In genomic region chr3:185930393-185931107, GRCh38 we compare ENCODE assay signal across 12 cellular contexts. TPM values are rescaled to one million over a fixed set of nuclear protein-coding genes. Genes with fewer than 3 reads are reported as not detected.
DNase-seq lines count a peak whose midpoint lies in the region; ATAC-seq and TF ChIP-seq lines count a peak whose summit lies in the region.
"Had no signal": no experiment of that assay in that cellular context is flagged by ENCODE, and none has a peak within 500 bp of the region (broad histone marks: within the 10 kb centered on the region; RNA-seq: fewer than 3 reads in every experiment).

No MANE protein-coding gene starts in this region.

- H3F3A ChIP-seq in PC-9 (ENCODE audit: insufficient read depth, low read depth) = peaks cover 88% of the 10 kb centered on the region

- H3K36me3 ChIP-seq in PC-9 (ENCODE audit: low read depth) (peaks cover 83% of the 10 kb centered on the region), endocrine pancreas (ENCODE audit: control insufficient read depth, insufficient read depth, low read length) (peaks cover 5% of the 10 kb centered on the region)
- H3K36me3 ChIP-seq: colonic mucosa had no signal

- peak overlapping the region; percentile 39 for H3K4me3 Mint-ChIP-seq in osteocyte (ENCODE audit: unreplicated experiment)

- H3K4me2 ChIP-seq in PC-9 = peak overlapping the region; percentile 97

- peaks cover 100% of the 10 kb centered on the region for H4K20me1 ChIP-seq in PC-9 (ENCODE audit: insufficient read depth)

- H3K36me3 Mint-ChIP-seq in osteocyte (ENCODE audit: unreplicated experiment) = peaks cover 15% of the 10 kb centered on the region

- CTCF ChIA-PET in PC-9 (lab: Charles Lee) = interaction anchor here (2.3 kb wide), 1 partner anchor 13 kb away, joined by 11 read pairs; no protein-coding TSS in a partner anchor

- DNase-seq in GM12865 (ENCODE audit: low read depth) (no peak), PC-9 (no peak), osteocyte (ENCODE audit: extremely low spot score, unreplicated experiment) (no peak), mesenteric fat pad (ENCODE audit: low spot score) (no peak), posterior cingulate gyrus (no peak)
- DNase-seq: colonic mucosa, NCI-H1092, T-helper 9 cell had no signal

- H3K9me3 ChIP-seq in PC-9 (ENCODE audit: insufficient read depth, low read depth) (no peaks in the 10 kb centered on the region), endocrine pancreas (ENCODE audit: control insufficient read depth, low read length) (no peaks in the 10 kb centered on the region)
- H3K9me3 ChIP-seq: colonic mucosa had no signal

- H2AFZ ChIP-seq in PC-9 = no peak overlapping the region

- peaks cover 97% of the 10 kb centered on the region for H3K4me1 Mint-ChIP-seq in osteocyte (ENCODE audit: unreplicated experiment)

- H3K4me3 ChIP-seq in GM12865 (ENCODE audit: low read depth, low read length) (peak overlapping the region; percentile 98), PC-9 (no peak overlapping the region; the same call in 1 of the 2 replicates), endocrine pancreas (ENCODE audit: control insufficient read depth, insufficient read depth, low read length) (peak overlapping the region; percentile 80)
- H3K4me3 ChIP-seq: colonic mucosa, lung had no signal

- no peak for TF ChIP-seq CTCF in GM12865 (IDR thresholded peaks at IDR 0.05; ENCODE audit: insufficient read depth, low read depth, low read length, missing control alignments)
- no peak for TF ChIP-seq CTCF in PC-9 (conservative IDR thresholded peaks at IDR 0.05)
- no peak for TF ChIP-seq CTCF in osteocyte (IDR thresholded peaks at IDR 0.05)

- H3K27ac Mint-ChIP-seq in osteocyte (ENCODE audit: unreplicated experiment) = peak overlapping the region; percentile 50

- peaks cover 100% of the 10 kb centered on the region for H3K79me2 ChIP-seq in PC-9 (ENCODE audit: low read depth)

- no TSS peak for BruUV-seq in PC-9 (replicated peaks; lab: Mats Ljungman, UMichigan)

- no peak for ATAC-seq in GM21528 (IDR thresholded peaks at IDR 0.05; ENCODE audit: low FRiP score, unreplicated experiment)
- ATAC-seq in HG02870 (IDR thresholded peaks at IDR 0.05; ENCODE audit: unreplicated experiment) = no peak

- no peaks in the 10 kb centered on the region for H3K27me3 Mint-ChIP-seq in osteocyte (ENCODE audit: unreplicated experiment)

- no peaks in the 10 kb centered on the region for H3K9me2 ChIP-seq in PC-9 (ENCODE audit: insufficient read depth)

- intact Hi-C loops in PC-9 (cut with micrococcal nuclease; ENCODE audit: unreplicated experiment) = loop anchor here (5.0 kb wide), 1 partner anchor 177 kb away; the partner anchor contains the start of gene ETV5
- intact Hi-C loops in posterior cingulate gyrus (cut with DNase I) = loop anchor here (10.0 kb wide), 1 partner anchor 266 kb away; no protein-coding TSS in a partner anchor

- POLR2A ChIA-PET in PC-9 (lab: Charles Lee; ENCODE audit: unreplicated experiment) = no interaction called here

- H3K27ac ChIP-seq in PC-9 = peak overlapping the region; percentile 30; the same call in 1 of the 2 replicates
- H3K27ac ChIP-seq: colonic mucosa had no signal

- no peaks in the 10 kb centered on the region for H3K9me3 Mint-ChIP-seq in osteocyte (ENCODE audit: unreplicated experiment)

- peaks cover 84% of the 10 kb centered on the region for H3K4me1 ChIP-seq in PC-9 (replicated peaks; ENCODE audit: insufficient read depth)
- peaks cover 71% of the 10 kb centered on the region for H3K4me1 ChIP-seq in endocrine pancreas (ENCODE audit: control insufficient read depth, insufficient read depth, low read length)

- no peaks in the 10 kb centered on the region for H3K27me3 ChIP-seq in PC-9 (ENCODE audit: insufficient read depth, low read depth)
- H3K27me3 ChIP-seq in endocrine pancreas (ENCODE audit: control insufficient read depth, insufficient read depth, low read length) = no peaks in the 10 kb centered on the region
- H3K27me3 ChIP-seq: colonic mucosa had no signal

- no peak overlapping the region for H3K9ac ChIP-seq in endocrine pancreas (ENCODE audit: control insufficient read depth, insufficient read depth, low read length)

RNA-seq across cellular contexts. Expression of gene TRA2B, which starts 7.3 kb away (rescaled TPM):
- total RNA-seq in PC-9 (2021) (117 and 158 TPM in 2 replicates), osteocyte (90.9 and 113 TPM in 2 replicates), mesenteric fat pad (117 TPM)
